In genomic region chr14:63543000-63543825, GRCh38 we compare ENCODE assay signal across 8 cellular contexts. TPM values are rescaled to one million over a fixed set of nuclear protein-coding genes. Genes with fewer than 3 reads are reported as not detected.
DNase-seq lines count a peak whose midpoint lies in the region; ATAC-seq and TF ChIP-seq lines count a peak whose summit lies in the region.

PPP2R5E (minus strand) TSS chr14:63543377; CDS start chr14:63539685, 3,692 bp downstream.

- peak within 1 kb of the TSS; percentile 94 for H3K4me3 ChIP-seq in H7 (ENCODE audit: insufficient read depth, low read depth, low read length)
- H3K4me3 ChIP-seq in fibroblast of pulmonary artery (replicated peaks; ENCODE audit: low read depth, low read length), result peak within 1 kb of the TSS; percentile 99

- no peaks in the 10 kb centered on the region for H3K9me3 Mint-ChIP-seq in natural killer cell treated with Interleukin-12 subunit alpha and Interleukin-12 subunit beta and Interleukin-15 and Interleukin-18, amount 100 ng/mL, for 72 hours

- DNase-seq in ELF-1 (ENCODE audit: low read depth, low spot score) (peak; percentile 99), H7 (peak; percentile 97), M059J (ENCODE audit: low read depth) (peak; percentile 99), SHP77 (lab: John Stamatoyannopoulos, UW) (peak; percentile 96 to 98), fibroblast of pulmonary artery (ENCODE audit: low read depth) (peak; percentile 99)
- DNase-seq in activated effector memory CD4-positive, alpha-beta T cell treated with Interleukin-2 at 50 U/mL for 16 hours, result peak; percentile 97
- DNase-seq in natural killer cell treated with Interleukin-12 subunit alpha and Interleukin-12 subunit beta and Interleukin-15 and Interleukin-18, amount 100 ng/mL, for 72 hours (ENCODE audit: low spot score), result peak; percentile 98
- peak; percentile 95 for DNase-seq in stimulated activated naive CD8-positive, alpha-beta T cell treated with anti-CD3 and anti-CD28 coated beads, Interleukin-15, Interleukin-2, amounts not matched to agents 100 U/mL and 50 U/mL, for 24 hours

- TF ChIP-seq CTCF in fibroblast of pulmonary artery (IDR thresholded peaks at IDR 0.05; ENCODE audit: low read length, missing control alignments), result no peak

- peaks cover 12% of the 10 kb centered on the region for H3K36me3 Mint-ChIP-seq in natural killer cell treated with Interleukin-12 subunit alpha and Interleukin-12 subunit beta and Interleukin-15 and Interleukin-18, amount 100 ng/mL, for 72 hours

- peak; percentile 98 to 99 for ATAC-seq in natural killer cell treated with Interleukin-12 subunit alpha and Interleukin-12 subunit beta and Interleukin-15 and Interleukin-18, amount 100 ng/mL, for 72 hours
- peak; percentile 99 for ATAC-seq in stimulated activated naive CD8-positive, alpha-beta T cell treated with anti-CD3 and anti-CD28 coated beads, Interleukin-15, Interleukin-2, amounts not matched to agents 100 U/mL and 50 U/mL, for 24 hours

- H3K4me3 Mint-ChIP-seq in natural killer cell treated with Interleukin-12 subunit alpha and Interleukin-12 subunit beta and Interleukin-15 and Interleukin-18, amount 100 ng/mL, for 72 hours, result peak within 1 kb of the TSS; percentile 97

- H3K4me1 Mint-ChIP-seq in natural killer cell treated with Interleukin-12 subunit alpha and Interleukin-12 subunit beta and Interleukin-15 and Interleukin-18, amount 100 ng/mL, for 72 hours (ENCODE audit: low read depth in 2 of 2), result peaks cover 25 to 30% of the 10 kb centered on the region in 2 donors

- peaks cover 4% of the 10 kb centered on the region for H3K36me3 ChIP-seq in H7 (replicated peaks; ENCODE audit: control insufficient read depth, insufficient read depth, low read length)

- H3K27ac Mint-ChIP-seq in natural killer cell treated with Interleukin-12 subunit alpha and Interleukin-12 subunit beta and Interleukin-15 and Interleukin-18, amount 100 ng/mL, for 72 hours, result peak within 1 kb of the TSS; percentile 82 to 95

- no peaks in the 10 kb centered on the region for H3K27me3 ChIP-seq in H7 (ENCODE audit: control insufficient read depth, insufficient read depth, low read length)

- no peaks in the 10 kb centered on the region for H3K27me3 Mint-ChIP-seq in natural killer cell treated with Interleukin-12 subunit alpha and Interleukin-12 subunit beta and Interleukin-15 and Interleukin-18, amount 100 ng/mL, for 72 hours

RNA-seq across cellular contexts. Expression of gene PPP2R5E, which starts in this region (rescaled TPM):
- 18.6 and 29.4 TPM in 2 replicates for total RNA-seq in H7 (2014; rRNA removed; shearing (Covaris generic))
- 26.5 and 28.9 TPM in 2 replicates for total RNA-seq in M059J (2014; rRNA removed; shearing (Covaris generic))
- 10 to 100 TPM; 52.4 to 56.4 TPM for total RNA-seq in natural killer cell treated with Interleukin-12 subunit alpha and Interleukin-12 subunit beta and Interleukin-15 and Interleukin-18, amount 100 ng/mL, for 72 hours

Comparison
In these comparisons a context has a peak if more than half of its experiments do, and no peak if none do; other contexts are left out.
1. Peak in every context shown above with its lines: DNase-seq, ATAC-seq and H3K4me3 ChIP-seq.